ENCODE assay signal across 9 cellular contexts in the genomic region with DNA sequence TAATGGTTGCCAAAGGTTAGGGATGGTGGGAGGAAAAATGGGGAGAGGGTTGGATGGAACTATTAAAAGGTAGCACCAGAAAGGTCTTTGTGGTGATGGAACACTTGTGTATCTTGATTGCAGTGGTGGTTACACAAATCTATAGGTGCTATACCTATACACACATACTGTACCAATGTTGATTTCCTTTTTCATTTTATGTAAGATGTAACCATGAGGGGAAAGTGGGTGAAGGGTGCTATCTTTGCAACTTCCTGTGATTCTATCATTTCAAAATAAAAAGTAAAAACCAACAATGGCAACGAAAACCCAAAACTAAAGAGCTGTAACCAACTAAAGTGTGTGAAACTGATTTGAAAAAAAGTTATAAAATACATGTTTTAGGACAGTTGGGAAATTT. TPM values are rescaled to one million over a fixed set of nuclear protein-coding genes. Genes with fewer than 3 reads are reported as not detected.
A peak's percentile ranks its signal among the peaks of the same experiment; 100 is the strongest.
DNase-seq lines count a peak whose midpoint lies in the region; ATAC-seq and TF ChIP-seq lines count a peak whose summit lies in the region.
"Had no signal": no experiment of that assay in that cellular context is flagged by ENCODE, and none has a peak within 500 bp of the region (broad histone marks: within the 10 kb centered on the region; RNA-seq: fewer than 3 reads in every experiment).

No MANE protein-coding gene starts in this region.

- H4K20me1 ChIP-seq in DOHH2 (ENCODE audit: control insufficient read depth, insufficient read depth, low read depth, low read length): no peaks in the 10 kb centered on the region

- H3K9me2 ChIP-seq in DOHH2 (replicated peaks; ENCODE audit: control insufficient read depth, low read length): no peaks in the 10 kb centered on the region

- H3K4me1 ChIP-seq in DOHH2 (ENCODE audit: control insufficient read depth, low read length) (peaks cover 19% of the 10 kb centered on the region), adipocyte (ENCODE audit: control insufficient read depth, insufficient read depth, low read length) (peaks cover 17% of the 10 kb centered on the region)

- H3K9ac ChIP-seq in adipocyte (ENCODE audit: low read length): no peak overlapping the region

- H3K9me3 ChIP-seq in DOHH2 (ENCODE audit: control insufficient read depth, insufficient read depth, low read length) (peaks cover 7% of the 10 kb centered on the region; the same call in 1 of the 2 replicates), MG63 (peaks cover 9% of the 10 kb centered on the region), adipocyte (ENCODE audit: control insufficient read depth, low read length) (peaks cover 19% of the 10 kb centered on the region)

- peak; percentile 47 to 52 for ATAC-seq in natural killer cell treated with Interleukin-12 subunit alpha and Interleukin-12 subunit beta and Interleukin-15 and Interleukin-18, amount 100 ng/mL, for 72 hours
- no peak for ATAC-seq in GM21576 (IDR thresholded peaks at IDR 0.05; ENCODE audit: unreplicated experiment)

- no peak overlapping the region for H3K27ac ChIP-seq in DOHH2 (ENCODE audit: low read depth, low read length)
- no peak overlapping the region for H3K27ac ChIP-seq in dorsolateral prefrontal cortex

- H3K4me1 Mint-ChIP-seq in natural killer cell treated with Interleukin-12 subunit alpha and Interleukin-12 subunit beta and Interleukin-15 and Interleukin-18, amount 100 ng/mL, for 72 hours (ENCODE audit: low read depth in 2 of 2): peaks cover 15% of the 10 kb centered on the region in 2 donors

- H3K36me3 Mint-ChIP-seq in natural killer cell treated with Interleukin-12 subunit alpha and Interleukin-12 subunit beta and Interleukin-15 and Interleukin-18, amount 100 ng/mL, for 72 hours: peaks cover 17% of the 10 kb centered on the region

- no peak for DNase-seq in MG63
- no peak for DNase-seq in adipocyte (ENCODE audit: low read depth)
- DNase-seq in natural killer cell treated with Interleukin-12 subunit alpha and Interleukin-12 subunit beta and Interleukin-15 and Interleukin-18, amount 100 ng/mL, for 72 hours (ENCODE audit: low spot score): no peak
- DNase-seq in dorsolateral prefrontal cortex: no peak
- DNase-seq in NCI-H2081 (lab: John Stamatoyannopoulos, UW): no peak
- DNase-seq in NCI-H1694 treated with DMSO at 0.1 percent for 48 hours (lab: John Stamatoyannopoulos, UW): no peak
- DNase-seq: DND-41 had no signal

- peaks cover 29% of the 10 kb centered on the region for H3K36me3 ChIP-seq in DOHH2 (ENCODE audit: control insufficient read depth, low read length)
- H3K36me3 ChIP-seq in MG63: peaks cover 43% of the 10 kb centered on the region
- peaks cover 32% of the 10 kb centered on the region for H3K36me3 ChIP-seq in adipocyte (ENCODE audit: control insufficient read depth, insufficient read depth, low read length, severe bottlenecking)

- H3K4me3 ChIP-seq in DOHH2 (ENCODE audit: low read length): peak overlapping the region; percentile 86
- H3K4me3 ChIP-seq in MG63: peak overlapping the region; percentile 86
- H3K4me3 ChIP-seq in adipocyte (ENCODE audit: low read length): peak overlapping the region; percentile 97
- H3K4me3 ChIP-seq in dorsolateral prefrontal cortex: peak overlapping the region in 14 of 59 donors; percentile 81 to 99 (median 96)

- intact Hi-C loops in dorsolateral prefrontal cortex (cut with DNase I): loop anchor here (1.0 to 2.0 kb wide), 2 partner anchors 22 to 23 kb away; a partner anchor contains a TSS

- TF ChIP-seq CTCF in DOHH2 (IDR thresholded peaks at IDR 0.05; ENCODE audit: low read depth, low read length, poor library complexity, severe bottlenecking): no peak
- no peak for TF ChIP-seq CTCF in dorsolateral prefrontal cortex (IDR thresholded peaks at IDR 0.05 in 54 of 56, conservative IDR thresholded peaks at IDR 0.05 in 2 of 56; ENCODE audit: low read depth in 1 of 56, partially characterized antibody in 56 of 56)

- H3K27me3 ChIP-seq in DOHH2 (ENCODE audit: control insufficient read depth, low read length) (no peaks in the 10 kb centered on the region), MG63 (no peaks in the 10 kb centered on the region), adipocyte (replicated peaks; ENCODE audit: control insufficient read depth, insufficient read depth, low read length) (no peaks in the 10 kb centered on the region), dorsolateral prefrontal cortex (no peaks in the 10 kb centered on the region)

- peaks cover 9% of the 10 kb centered on the region for H3K9me3 Mint-ChIP-seq in natural killer cell treated with Interleukin-12 subunit alpha and Interleukin-12 subunit beta and Interleukin-15 and Interleukin-18, amount 100 ng/mL, for 72 hours

- peak overlapping the region; percentile 63 for H3K4me2 ChIP-seq in DOHH2 (ENCODE audit: low read length)

- H3K27ac Mint-ChIP-seq in natural killer cell treated with Interleukin-12 subunit alpha and Interleukin-12 subunit beta and Interleukin-15 and Interleukin-18, amount 100 ng/mL, for 72 hours: peak overlapping the region; percentile 53 to 86

- no peaks in the 10 kb centered on the region for H3F3A ChIP-seq in DOHH2 (ENCODE audit: control insufficient read depth, insufficient read depth)

- H3K79me2 ChIP-seq in DOHH2 (ENCODE audit: control insufficient read depth, low read length): peaks cover 17% of the 10 kb centered on the region

- no peaks in the 10 kb centered on the region for H3K27me3 Mint-ChIP-seq in natural killer cell treated with Interleukin-12 subunit alpha and Interleukin-12 subunit beta and Interleukin-15 and Interleukin-18, amount 100 ng/mL, for 72 hours

- peak overlapping the region; percentile 80 for H3K4me3 Mint-ChIP-seq in natural killer cell treated with Interleukin-12 subunit alpha and Interleukin-12 subunit beta and Interleukin-15 and Interleukin-18, amount 100 ng/mL, for 72 hours

RNA-seq across cellular contexts. Expression of a gene that starts 0.8 kb away (rescaled TPM):
- 5.3 and 6.8 TPM in 2 replicates for total RNA-seq in MG63 (2014; rRNA removed; shearing (Covaris generic); ENCODE audit: low replicate concordance)
- 10 to 100 TPM; 11.4 to 15.8 TPM for total RNA-seq in natural killer cell treated with Interleukin-12 subunit alpha and Interleukin-12 subunit beta and Interleukin-15 and Interleukin-18, amount 100 ng/mL, for 72 hours
- 10 to 100 TPM in 103 of 120 experiments, 1 to 10 TPM in 17; 8.3 to 19.8 (median 12.1) TPM for total RNA-seq in dorsolateral prefrontal cortex

RNA-seq across cellular contexts. Expression of a gene that starts 22.9 kb away (rescaled TPM):
- total RNA-seq in MG63 (2014; rRNA removed; shearing (Covaris generic); ENCODE audit: low replicate concordance): 3.9 and 4.5 TPM in 2 replicates
- total RNA-seq in natural killer cell treated with Interleukin-12 subunit alpha and Interleukin-12 subunit beta and Interleukin-15 and Interleukin-18, amount 100 ng/mL, for 72 hours: 10 to 100 TPM; 13.2 to 16.7 TPM
- 10 to 100 TPM; 18.3 to 34.0 (median 24.6) TPM for total RNA-seq in dorsolateral prefrontal cortex
